ENCODE assay signal across 8 cellular contexts in the genomic region with DNA sequence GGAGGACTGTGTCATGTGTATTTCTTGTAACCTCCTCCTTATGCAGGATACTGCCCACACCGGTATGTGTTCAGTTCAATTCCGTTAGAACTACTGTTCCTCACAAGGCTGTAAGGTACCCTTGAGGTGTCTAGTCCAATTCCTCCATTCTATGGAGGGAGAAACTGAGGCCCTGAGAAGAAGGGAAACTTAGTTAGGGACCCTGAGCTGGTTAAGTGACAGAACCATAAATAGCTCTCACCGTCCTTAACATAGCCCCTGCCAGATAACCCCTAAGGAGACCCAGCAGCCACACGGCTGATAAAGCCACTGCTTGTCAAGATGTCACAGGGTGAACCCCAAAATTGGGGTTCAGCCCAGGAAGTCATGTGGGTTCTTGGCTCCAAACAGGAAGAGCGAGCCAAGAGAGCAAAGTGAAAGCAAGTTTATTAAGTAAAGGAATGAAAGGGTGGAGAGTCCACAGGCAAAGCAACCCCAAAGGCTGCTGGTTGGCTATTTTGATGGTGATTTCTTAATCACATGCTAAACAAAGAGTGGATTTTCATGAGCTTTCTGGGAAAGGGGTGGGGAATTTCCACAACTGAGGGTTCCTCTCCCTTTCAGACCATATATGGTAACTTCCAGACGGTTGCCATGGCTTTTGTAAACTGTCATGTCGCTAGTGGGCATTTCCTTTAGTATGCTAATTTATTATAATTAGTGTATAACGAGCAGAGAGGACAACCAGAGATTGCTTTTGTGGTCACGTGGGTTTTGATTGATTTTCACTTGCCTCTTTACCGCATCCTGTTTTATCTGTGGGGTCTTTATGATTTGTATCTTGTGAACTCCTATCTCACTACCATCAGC.
DNase-seq lines count a peak whose midpoint lies in the region; ATAC-seq and TF ChIP-seq lines count a peak whose summit lies in the region.

No MANE protein-coding gene starts in this region.

- no peaks in the 10 kb centered on the region for H3K36me3 Mint-ChIP-seq in osteocyte (ENCODE audit: unreplicated experiment)

- H3K27ac ChIP-seq in vagina: peak overlapping the region; percentile 78

- H3K9me3 ChIP-seq in vagina: no peaks in the 10 kb centered on the region

- no peaks in the 10 kb centered on the region for H3K27me3 ChIP-seq in vagina

- ATAC-seq in GM21619 (IDR thresholded peaks at IDR 0.05; ENCODE audit: unreplicated experiment): peak; percentile 81

- peak overlapping the region; percentile 34 to 43 for H3K4me3 ChIP-seq in vagina

- TF ChIP-seq POLR2A in vagina (IDR thresholded peaks at IDR 0.05): no peak

- intact Hi-C loops in vagina (cut with DNase I): no loop called here

- no peaks in the 10 kb centered on the region for H3K36me3 ChIP-seq in vagina

- H3K4me1 ChIP-seq in vagina: peaks cover 32% of the 10 kb centered on the region

- TF ChIP-seq CTCF in osteocyte (IDR thresholded peaks at IDR 0.05) (no peak), vagina (IDR thresholded peaks at IDR 0.05) (no peak)

- no peaks in the 10 kb centered on the region for H3K9me3 Mint-ChIP-seq in osteocyte (ENCODE audit: unreplicated experiment)

- peaks cover 30% of the 10 kb centered on the region for H3K4me1 Mint-ChIP-seq in osteocyte (ENCODE audit: unreplicated experiment)

- no peaks in the 10 kb centered on the region for H3K27me3 Mint-ChIP-seq in osteocyte (ENCODE audit: unreplicated experiment)

- DNase-seq in Daoy (ENCODE audit: low read depth) (peak; percentile 56), M059J (ENCODE audit: low read depth) (peak; percentile 98), germinal center (ENCODE audit: low spot score) (peak; percentile 61), osteocyte (ENCODE audit: extremely low spot score, unreplicated experiment) (no peak), vagina (ENCODE audit: extremely low spot score in 2 of 2) (no peak), NCI-H146 treated with DMSO at 0.1 percent for 48 hours (lab: John Stamatoyannopoulos, UW; ENCODE audit: unreplicated experiment) (no peak)
- peak; percentile 8 for DNase-seq in activated T-helper 9 cell treated with anti-CD3 and anti-CD28 coated beads, Interleukin-2, amount 50 U/mL, for 16 hours (ENCODE audit: low read depth)

- no peak overlapping the region for H3K4me3 Mint-ChIP-seq in osteocyte (ENCODE audit: unreplicated experiment)

- peak overlapping the region; percentile 43 for H3K27ac Mint-ChIP-seq in osteocyte (ENCODE audit: unreplicated experiment)

Comparison
In these comparisons a context has a peak if more than half of its experiments do, and no peak if none do; other contexts are left out.
1. DNase-seq: peak in Daoy (single experiment), M059J (single experiment), activated T-helper 9 cell treated with anti-CD3 and anti-CD28 coated beads, Interleukin-2, amount 50 U/mL, for 16 hours (single experiment) and germinal center (single experiment); none in osteocyte (single experiment), vagina (0 of 2) and NCI-H146 treated with DMSO at 0.1 percent for 48 hours (single experiment).